ENCODE assay signal across 8 cellular contexts in genomic region chr14:24279301-24280186, GRCh38. TPM values are rescaled to one million over a fixed set of nuclear protein-coding genes. Genes with fewer than 3 reads are reported as not detected.
A peak's percentile ranks its signal among the peaks of the same experiment; 100 is the strongest.
DNase-seq lines count a peak whose midpoint lies in the region; ATAC-seq and TF ChIP-seq lines count a peak whose summit lies in the region.

No MANE protein-coding gene starts in this region.

- H3K36me3 ChIP-seq in DND-41 (ENCODE audit: insufficient read depth, low read length) (no peaks in the 10 kb centered on the region), liver (ENCODE audit: control insufficient read depth in 4 of 4, insufficient read depth in 3 of 4, low read depth in 1 of 4, low read length in 3 of 4) (no peaks in the 10 kb centered on the region)

- H3K4me3 ChIP-seq in DND-41 (ENCODE audit: low read depth in 1 of 2, low read length in 2 of 2) = no peak overlapping the region
- no peak overlapping the region for H3K4me3 ChIP-seq in liver (ENCODE audit: low read depth in 1 of 3, low read length in 3 of 3)

- H3K9me3 ChIP-seq in DND-41 (ENCODE audit: insufficient read depth, low read length, severe bottlenecking) (no peaks in the 10 kb centered on the region), liver (ENCODE audit: control insufficient read depth in 4 of 4, low read length in 3 of 4) (no peaks in the 10 kb centered on the region)

- H2AFZ ChIP-seq in DND-41 (ENCODE audit: low read depth, low read length) = no peak overlapping the region

- DNase-seq in DND-41 = peak; percentile 17
- peak; percentile 30 for DNase-seq in NCI-H226
- peak; percentile 20 for DNase-seq in activated effector memory CD4-positive, alpha-beta T cell treated with Interleukin-2 at 50 U/mL for 16 hours
- no peak for DNase-seq in mucosa of gallbladder (ENCODE audit: low spot score)
- no peak for DNase-seq in HT-29 (ENCODE audit: low spot score)

- H3K4me2 ChIP-seq in DND-41 (ENCODE audit: insufficient read depth, low read length) = no peak overlapping the region

- H3K79me2 ChIP-seq in DND-41 (ENCODE audit: insufficient read depth, low read length) = no peaks in the 10 kb centered on the region

- no peaks in the 10 kb centered on the region for H4K20me1 ChIP-seq in DND-41 (ENCODE audit: insufficient read depth, low read length)

- 79% methylated on average over 11 of the region's 11 CpGs for WGBS in liver

- TF ChIP-seq RAD21 in liver (IDR thresholded peaks at IDR 0.05) = peak in 1 of 2 donors; percentile 42

- H3K9ac ChIP-seq in DND-41 (ENCODE audit: low read depth, low read length) (no peak overlapping the region), liver (ENCODE audit: low read depth in 1 of 2, low read length in 2 of 2) (no peak overlapping the region)

- ATAC-seq in DND-41 (ENCODE audit: insufficient read depth, low read depth) (peak; percentile 64), GM21529 (IDR thresholded peaks at IDR 0.05; ENCODE audit: unreplicated experiment) (peak; percentile 69), GM21619 (IDR thresholded peaks at IDR 0.05; ENCODE audit: unreplicated experiment) (no peak)

- H3K27ac ChIP-seq in DND-41 (ENCODE audit: low read length) (no peak overlapping the region), liver (ENCODE audit: low read depth in 1 of 2, low read length in 2 of 2) (no peak overlapping the region)

- H3K27me3 ChIP-seq in DND-41 (ENCODE audit: insufficient read depth, low read length, poor library complexity) = no peaks in the 10 kb centered on the region
- H3K27me3 ChIP-seq in liver (ENCODE audit: control insufficient read depth in 4 of 4, insufficient read depth in 4 of 4, low read length in 3 of 4) = no peaks in the 10 kb centered on the region

- no peaks in the 10 kb centered on the region for H3K4me1 ChIP-seq in DND-41 (ENCODE audit: insufficient read depth, low read length)
- peaks cover 0 to 9% (median 8%) of the 10 kb centered on the region in 4 donors for H3K4me1 ChIP-seq in liver (ENCODE audit: control insufficient read depth in 4 of 4, insufficient read depth in 4 of 4, low read length in 3 of 4)

- TF ChIP-seq CTCF in DND-41 (IDR thresholded peaks at IDR 0.05; ENCODE audit: borderline replicate concordance, extremely low read depth, low read length, poor library complexity, severe bottlenecking) (peak; percentile 55), liver (IDR thresholded peaks at IDR 0.05; ENCODE audit: low read depth, low read length, missing input control) (peak; percentile 19)

TF ChIP-seq in liver, 16 proteins besides CTCF, POLR2A, EP300 and RAD21:
- no peak for TF ChIP-seq FOXA2 (IDR thresholded peaks at IDR 0.05)
- no peak for TF ChIP-seq FOXA1 (IDR thresholded peaks at IDR 0.05)
- no peak for TF ChIP-seq TAF1 (conservative IDR thresholded peaks at IDR 0.05)
- TF ChIP-seq HNF4A (conservative IDR thresholded peaks at IDR 0.05) = no peak
- TF ChIP-seq JUND (IDR thresholded peaks at IDR 0.05) = no peak
- TF ChIP-seq NR2F2 (IDR thresholded peaks at IDR 0.05) = no peak
- no peak for TF ChIP-seq YY1 (IDR thresholded peaks at IDR 0.05)
- no peak for TF ChIP-seq SP1 (IDR thresholded peaks at IDR 0.05)
- no peak for TF ChIP-seq GABPA (IDR thresholded peaks at IDR 0.05 in 1 of 2, conservative IDR thresholded peaks at IDR 0.05 in 1 of 2)

RNA-seq across cellular contexts. Expression of gene RABGGTA, which starts 8.1 kb away (rescaled TPM):
- 10 to 100 TPM in 1 of 2 donors, 1 to 10 TPM in 1; 7.5 to 19.7 TPM for total RNA-seq in liver
- polyA plus RNA-seq in liver = 10 to 100 TPM; 11.7 to 14.7 TPM
- total RNA-seq in mucosa of gallbladder = 36.0 TPM
- 32.1 and 34.4 TPM in 2 replicates for total RNA-seq in HT-29 (2014; rRNA removed; shearing (Covaris generic))

RNA-seq across cellular contexts. Expression of gene TGM1, which starts 16.6 kb away (rescaled TPM):
- total RNA-seq in liver (1 to 10 TPM; 1.1 to 1.5 TPM), mucosa of gallbladder (3.0 TPM)
- polyA plus RNA-seq in liver = under 1 TPM; 0.28 to 0.39 TPM
- total RNA-seq in HT-29 (2014; rRNA removed; shearing (Covaris generic)) = 2.2 and 2.8 TPM in 2 replicates

RNA-seq across cellular contexts. Expression of gene DHRS1, which starts 20.0 kb away (rescaled TPM):
- 10 to 100 TPM; 30.3 to 84.9 TPM for total RNA-seq in liver
- polyA plus RNA-seq in liver = 10 to 100 TPM; 40.3 to 60.1 TPM
- 39.2 TPM for total RNA-seq in mucosa of gallbladder
- 19.7 and 20.1 TPM in 2 replicates for total RNA-seq in HT-29 (2014; rRNA removed; shearing (Covaris generic))

RNA-seq across cellular contexts. Expression of gene NOP9, which starts 20.1 kb away (rescaled TPM):
- total RNA-seq in liver (10 to 100 TPM; 12.3 to 18.2 TPM), mucosa of gallbladder (24.7 TPM)
- 1 to 10 TPM; 3.8 to 7.1 TPM for polyA plus RNA-seq in liver
- total RNA-seq in HT-29 (2014; rRNA removed; shearing (Covaris generic)) = 26.8 and 27.7 TPM in 2 replicates

RNA-seq across cellular contexts. Expression of gene CIDEB, which starts 28.2 kb away (rescaled TPM):
- total RNA-seq in liver (100 to 1,000 TPM in 1 of 2 donors, 10 to 100 TPM in 1; 32.1 to 142 TPM), mucosa of gallbladder (25.6 TPM)
- 100 to 1,000 TPM; 176 to 312 TPM for polyA plus RNA-seq in liver
- 0.31 and 2.3 TPM in 2 replicates for total RNA-seq in HT-29 (2014; rRNA removed; shearing (Covaris generic))

Comparison
In these comparisons a context has a peak if more than half of its experiments do, and no peak if none do; other contexts are left out.
1. DNase-seq: peak in DND-41 (single experiment), NCI-H226 (single experiment) and activated effector memory CD4-positive, alpha-beta T cell treated with Interleukin-2 at 50 U/mL for 16 hours (single experiment); none in mucosa of gallbladder (single experiment) and HT-29 (single experiment).